1 cellular context compared by ENCODE assay signal in the genomic region with DNA sequence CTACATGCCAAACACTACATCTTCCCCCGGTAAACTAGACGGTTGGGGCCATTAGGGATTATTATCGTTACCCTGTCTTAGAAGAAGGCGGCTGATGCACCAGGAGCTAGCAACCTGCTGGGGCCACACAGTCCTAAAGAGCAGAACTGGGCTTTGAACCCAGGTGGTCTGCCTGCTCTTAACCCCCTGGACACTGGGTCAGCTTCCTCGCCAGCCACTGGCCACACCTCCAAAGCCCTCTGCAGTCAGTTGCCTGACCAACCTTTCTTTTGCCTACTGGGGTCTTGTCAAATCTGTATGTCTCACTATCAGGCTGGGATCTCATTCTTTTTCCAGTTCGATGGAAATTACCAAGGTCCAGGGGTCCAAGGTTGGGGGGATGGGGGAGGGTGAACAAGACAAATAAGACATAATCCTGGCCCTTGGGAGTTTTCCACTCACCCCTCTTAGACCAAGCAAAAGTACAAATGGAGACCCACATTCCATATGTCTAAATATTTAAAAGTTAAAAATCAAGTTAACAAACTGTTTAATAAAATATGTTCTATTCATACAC.
TF ChIP-seq lines count a peak whose summit lies in the region.

No MANE protein-coding gene starts in this region.

TF ChIP-seq in HepG2, 621 proteins besides CTCF, POLR2A, EP300 and RAD21 (continued from another document and continues in another):
- TF ChIP-seq, protein P1, sequence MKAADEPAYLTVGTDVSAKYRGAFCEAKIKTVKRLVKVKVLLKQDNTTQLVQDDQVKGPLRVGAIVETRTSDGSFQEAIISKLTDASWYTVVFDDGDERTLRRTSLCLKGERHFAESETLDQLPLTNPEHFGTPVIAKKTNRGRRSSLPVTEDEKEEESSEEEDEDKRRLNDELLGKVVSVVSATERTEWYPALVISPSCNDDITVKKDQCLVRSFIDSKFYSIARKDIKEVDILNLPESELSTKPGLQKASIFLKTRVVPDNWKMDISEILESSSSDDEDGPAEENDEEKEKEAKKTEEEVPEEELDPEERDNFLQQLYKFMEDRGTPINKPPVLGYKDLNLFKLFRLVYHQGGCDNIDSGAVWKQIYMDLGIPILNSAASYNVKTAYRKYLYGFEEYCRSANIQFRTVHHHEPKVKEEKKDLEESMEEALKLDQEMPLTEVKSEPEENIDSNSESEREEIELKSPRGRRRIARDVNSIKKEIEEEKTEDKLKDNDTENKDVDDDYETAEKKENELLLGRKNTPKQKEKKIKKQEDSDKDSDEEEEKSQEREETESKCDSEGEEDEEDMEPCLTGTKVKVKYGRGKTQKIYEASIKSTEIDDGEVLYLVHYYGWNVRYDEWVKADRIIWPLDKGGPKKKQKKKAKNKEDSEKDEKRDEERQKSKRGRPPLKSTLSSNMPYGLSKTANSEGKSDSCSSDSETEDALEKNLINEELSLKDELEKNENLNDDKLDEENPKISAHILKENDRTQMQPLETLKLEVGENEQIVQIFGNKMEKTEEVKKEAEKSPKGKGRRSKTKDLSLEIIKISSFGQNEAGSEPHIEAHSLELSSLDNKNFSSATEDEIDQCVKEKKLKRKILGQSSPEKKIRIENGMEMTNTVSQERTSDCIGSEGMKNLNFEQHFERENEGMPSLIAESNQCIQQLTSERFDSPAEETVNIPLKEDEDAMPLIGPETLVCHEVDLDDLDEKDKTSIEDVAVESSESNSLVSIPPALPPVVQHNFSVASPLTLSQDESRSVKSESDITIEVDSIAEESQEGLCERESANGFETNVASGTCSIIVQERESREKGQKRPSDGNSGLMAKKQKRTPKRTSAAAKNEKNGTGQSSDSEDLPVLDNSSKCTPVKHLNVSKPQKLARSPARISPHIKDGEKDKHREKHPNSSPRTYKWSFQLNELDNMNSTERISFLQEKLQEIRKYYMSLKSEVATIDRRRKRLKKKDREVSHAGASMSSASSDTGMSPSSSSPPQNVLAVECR (CRISPR knock-in tag; IDR thresholded peaks at IDR 0.05; ENCODE audit: borderline replicate concordance): no peak
- no peak for TF ChIP-seq FOXO1 (CRISPR knock-in tag; IDR thresholded peaks at IDR 0.05)
- TF ChIP-seq, protein P2, sequence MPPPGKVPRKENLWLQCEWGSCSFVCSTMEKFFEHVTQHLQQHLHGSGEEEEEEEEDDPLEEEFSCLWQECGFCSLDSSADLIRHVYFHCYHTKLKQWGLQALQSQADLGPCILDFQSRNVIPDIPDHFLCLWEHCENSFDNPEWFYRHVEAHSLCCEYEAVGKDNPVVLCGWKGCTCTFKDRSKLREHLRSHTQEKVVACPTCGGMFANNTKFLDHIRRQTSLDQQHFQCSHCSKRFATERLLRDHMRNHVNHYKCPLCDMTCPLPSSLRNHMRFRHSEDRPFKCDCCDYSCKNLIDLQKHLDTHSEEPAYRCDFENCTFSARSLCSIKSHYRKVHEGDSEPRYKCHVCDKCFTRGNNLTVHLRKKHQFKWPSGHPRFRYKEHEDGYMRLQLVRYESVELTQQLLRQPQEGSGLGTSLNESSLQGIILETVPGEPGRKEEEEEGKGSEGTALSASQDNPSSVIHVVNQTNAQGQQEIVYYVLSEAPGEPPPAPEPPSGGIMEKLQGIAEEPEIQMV (CRISPR knock-in tag; IDR thresholded peaks at IDR 0.05; ENCODE audit: low read depth): no peak
- no peak for TF ChIP-seq SALL1 (CRISPR knock-in tag; IDR thresholded peaks at IDR 0.05)
- no peak for TF ChIP-seq HCFC1 (IDR thresholded peaks at IDR 0.05; ENCODE audit: low read depth, low read length)
- no peak for TF ChIP-seq ELF3 (CRISPR knock-in tag; IDR thresholded peaks at IDR 0.05)
- no peak for TF ChIP-seq JUND (CRISPR knock-in tag; IDR thresholded peaks at IDR 0.05)
- TF ChIP-seq RBM22 (optimal IDR thresholded peaks at IDR 0.05; ENCODE audit: low read length): no peak
- no peak for TF ChIP-seq ZNF570 (CRISPR knock-in tag; IDR thresholded peaks at IDR 0.05; ENCODE audit: borderline replicate concordance)
- no peak for TF ChIP-seq CREB1 (IDR thresholded peaks at IDR 0.05)
- TF ChIP-seq CREB1 (CRISPR knock-in tag; IDR thresholded peaks at IDR 0.05): no peak
- TF ChIP-seq, protein P3, sequence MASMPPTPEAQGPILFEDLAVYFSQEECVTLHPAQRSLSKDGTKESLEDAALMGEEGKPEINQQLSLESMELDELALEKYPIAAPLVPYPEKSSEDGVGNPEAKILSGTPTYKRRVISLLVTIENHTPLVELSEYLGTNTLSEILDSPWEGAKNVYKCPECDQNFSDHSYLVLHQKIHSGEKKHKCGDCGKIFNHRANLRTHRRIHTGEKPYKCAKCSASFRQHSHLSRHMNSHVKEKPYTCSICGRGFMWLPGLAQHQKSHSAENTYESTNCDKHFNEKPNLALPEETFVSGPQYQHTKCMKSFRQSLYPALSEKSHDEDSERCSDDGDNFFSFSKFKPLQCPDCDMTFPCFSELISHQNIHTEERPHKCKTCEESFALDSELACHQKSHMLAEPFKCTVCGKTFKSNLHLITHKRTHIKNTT (CRISPR knock-in tag; IDR thresholded peaks at IDR 0.05): no peak
- TF ChIP-seq, protein P4, sequence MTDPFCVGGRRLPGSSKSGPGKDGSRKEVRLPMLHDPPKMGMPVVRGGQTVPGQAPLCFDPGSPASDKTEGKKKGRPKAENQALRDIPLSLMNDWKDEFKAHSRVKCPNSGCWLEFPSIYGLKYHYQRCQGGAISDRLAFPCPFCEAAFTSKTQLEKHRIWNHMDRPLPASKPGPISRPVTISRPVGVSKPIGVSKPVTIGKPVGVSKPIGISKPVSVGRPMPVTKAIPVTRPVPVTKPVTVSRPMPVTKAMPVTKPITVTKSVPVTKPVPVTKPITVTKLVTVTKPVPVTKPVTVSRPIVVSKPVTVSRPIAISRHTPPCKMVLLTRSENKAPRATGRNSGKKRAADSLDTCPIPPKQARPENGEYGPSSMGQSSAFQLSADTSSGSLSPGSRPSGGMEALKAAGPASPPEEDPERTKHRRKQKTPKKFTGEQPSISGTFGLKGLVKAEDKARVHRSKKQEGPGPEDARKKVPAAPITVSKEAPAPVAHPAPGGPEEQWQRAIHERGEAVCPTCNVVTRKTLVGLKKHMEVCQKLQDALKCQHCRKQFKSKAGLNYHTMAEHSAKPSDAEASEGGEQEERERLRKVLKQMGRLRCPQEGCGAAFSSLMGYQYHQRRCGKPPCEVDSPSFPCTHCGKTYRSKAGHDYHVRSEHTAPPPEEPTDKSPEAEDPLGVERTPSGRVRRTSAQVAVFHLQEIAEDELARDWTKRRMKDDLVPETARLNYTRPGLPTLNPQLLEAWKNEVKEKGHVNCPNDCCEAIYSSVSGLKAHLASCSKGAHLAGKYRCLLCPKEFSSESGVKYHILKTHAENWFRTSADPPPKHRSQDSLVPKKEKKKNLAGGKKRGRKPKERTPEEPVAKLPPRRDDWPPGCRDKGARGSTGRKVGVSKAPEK (CRISPR knock-in tag; IDR thresholded peaks at IDR 0.05; ENCODE audit: borderline replicate concordance): no peak
- no peak for TF ChIP-seq MLLT10 (CRISPR knock-in tag; IDR thresholded peaks at IDR 0.05)
- TF ChIP-seq ZNF773 (CRISPR knock-in tag; IDR thresholded peaks at IDR 0.05; ENCODE audit: borderline replicate concordance): no peak
- no peak for TF ChIP-seq SKI (IDR thresholded peaks at IDR 0.05; ENCODE audit: partially characterized antibody)
- no peak for TF ChIP-seq ZNF282 (IDR thresholded peaks at IDR 0.05; ENCODE audit: partially characterized antibody)
- TF ChIP-seq, protein P5, sequence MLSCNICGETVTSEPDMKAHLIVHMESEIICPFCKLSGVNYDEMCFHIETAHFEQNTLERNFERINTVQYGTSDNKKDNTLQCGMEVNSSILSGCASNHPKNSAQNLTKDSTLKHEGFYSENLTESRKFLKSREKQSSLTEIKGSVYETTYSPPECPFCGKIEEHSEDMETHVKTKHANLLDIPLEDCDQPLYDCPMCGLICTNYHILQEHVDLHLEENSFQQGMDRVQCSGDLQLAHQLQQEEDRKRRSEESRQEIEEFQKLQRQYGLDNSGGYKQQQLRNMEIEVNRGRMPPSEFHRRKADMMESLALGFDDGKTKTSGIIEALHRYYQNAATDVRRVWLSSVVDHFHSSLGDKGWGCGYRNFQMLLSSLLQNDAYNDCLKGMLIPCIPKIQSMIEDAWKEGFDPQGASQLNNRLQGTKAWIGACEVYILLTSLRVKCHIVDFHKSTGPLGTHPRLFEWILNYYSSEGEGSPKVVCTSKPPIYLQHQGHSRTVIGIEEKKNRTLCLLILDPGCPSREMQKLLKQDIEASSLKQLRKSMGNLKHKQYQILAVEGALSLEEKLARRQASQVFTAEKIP (CRISPR knock-in tag; IDR thresholded peaks at IDR 0.05; ENCODE audit: borderline replicate concordance): no peak
- TF ChIP-seq ZNF567 (CRISPR knock-in tag; IDR thresholded peaks at IDR 0.05; ENCODE audit: borderline replicate concordance): no peak
- no peak for TF ChIP-seq ZNF713 (CRISPR knock-in tag; IDR thresholded peaks at IDR 0.05)
- TF ChIP-seq TOPORS (CRISPR knock-in tag; IDR thresholded peaks at IDR 0.05): no peak
- TF ChIP-seq MTF2 (CRISPR knock-in tag; IDR thresholded peaks at IDR 0.05; ENCODE audit: borderline replicate concordance): no peak
- TF ChIP-seq, protein P6, sequence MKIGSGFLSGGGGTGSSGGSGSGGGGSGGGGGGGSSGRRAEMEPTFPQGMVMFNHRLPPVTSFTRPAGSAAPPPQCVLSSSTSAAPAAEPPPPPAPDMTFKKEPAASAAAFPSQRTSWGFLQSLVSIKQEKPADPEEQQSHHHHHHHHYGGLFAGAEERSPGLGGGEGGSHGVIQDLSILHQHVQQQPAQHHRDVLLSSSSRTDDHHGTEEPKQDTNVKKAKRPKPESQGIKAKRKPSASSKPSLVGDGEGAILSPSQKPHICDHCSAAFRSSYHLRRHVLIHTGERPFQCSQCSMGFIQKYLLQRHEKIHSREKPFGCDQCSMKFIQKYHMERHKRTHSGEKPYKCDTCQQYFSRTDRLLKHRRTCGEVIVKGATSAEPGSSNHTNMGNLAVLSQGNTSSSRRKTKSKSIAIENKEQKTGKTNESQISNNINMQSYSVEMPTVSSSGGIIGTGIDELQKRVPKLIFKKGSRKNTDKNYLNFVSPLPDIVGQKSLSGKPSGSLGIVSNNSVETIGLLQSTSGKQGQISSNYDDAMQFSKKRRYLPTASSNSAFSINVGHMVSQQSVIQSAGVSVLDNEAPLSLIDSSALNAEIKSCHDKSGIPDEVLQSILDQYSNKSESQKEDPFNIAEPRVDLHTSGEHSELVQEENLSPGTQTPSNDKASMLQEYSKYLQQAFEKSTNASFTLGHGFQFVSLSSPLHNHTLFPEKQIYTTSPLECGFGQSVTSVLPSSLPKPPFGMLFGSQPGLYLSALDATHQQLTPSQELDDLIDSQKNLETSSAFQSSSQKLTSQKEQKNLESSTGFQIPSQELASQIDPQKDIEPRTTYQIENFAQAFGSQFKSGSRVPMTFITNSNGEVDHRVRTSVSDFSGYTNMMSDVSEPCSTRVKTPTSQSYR (CRISPR knock-in tag; IDR thresholded peaks at IDR 0.05; ENCODE audit: borderline replicate concordance): peak; percentile 65
- TF ChIP-seq, protein P7, sequence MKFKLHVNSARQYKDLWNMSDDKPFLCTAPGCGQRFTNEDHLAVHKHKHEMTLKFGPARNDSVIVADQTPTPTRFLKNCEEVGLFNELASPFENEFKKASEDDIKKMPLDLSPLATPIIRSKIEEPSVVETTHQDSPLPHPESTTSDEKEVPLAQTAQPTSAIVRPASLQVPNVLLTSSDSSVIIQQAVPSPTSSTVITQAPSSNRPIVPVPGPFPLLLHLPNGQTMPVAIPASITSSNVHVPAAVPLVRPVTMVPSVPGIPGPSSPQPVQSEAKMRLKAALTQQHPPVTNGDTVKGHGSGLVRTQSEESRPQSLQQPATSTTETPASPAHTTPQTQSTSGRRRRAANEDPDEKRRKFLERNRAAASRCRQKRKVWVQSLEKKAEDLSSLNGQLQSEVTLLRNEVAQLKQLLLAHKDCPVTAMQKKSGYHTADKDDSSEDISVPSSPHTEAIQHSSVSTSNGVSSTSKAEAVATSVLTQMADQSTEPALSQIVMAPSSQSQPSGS (CRISPR knock-in tag; IDR thresholded peaks at IDR 0.05): no peak
- TF ChIP-seq ZNF790 (CRISPR knock-in tag; IDR thresholded peaks at IDR 0.05; ENCODE audit: borderline replicate concordance): no peak
- TF ChIP-seq GFI1 (CRISPR knock-in tag; IDR thresholded peaks at IDR 0.05; ENCODE audit: borderline replicate concordance): 0 out of 2 replicates have a peak, but pooled peaks have one; percentile 35
- no peak for TF ChIP-seq SYNCRIP (IDR thresholded peaks at IDR 0.05; ENCODE audit: insufficient read depth, low read depth, low read length)
- TF ChIP-seq, protein P8, sequence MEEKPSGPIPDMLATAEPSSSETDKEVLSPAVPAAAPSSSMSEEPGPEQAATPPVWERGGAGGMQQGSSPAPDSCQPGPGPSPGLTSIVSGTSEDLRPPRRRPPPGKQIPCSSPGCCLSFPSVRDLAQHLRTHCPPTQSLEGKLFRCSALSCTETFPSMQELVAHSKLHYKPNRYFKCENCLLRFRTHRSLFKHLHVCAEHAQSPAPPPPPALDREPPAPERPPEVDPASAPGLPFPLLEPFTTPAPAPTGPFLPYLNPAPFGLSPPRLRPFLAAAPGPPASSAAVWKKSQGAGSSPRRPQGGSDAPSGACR (CRISPR knock-in tag; IDR thresholded peaks at IDR 0.05): no peak
- no peak for TF ChIP-seq REL (CRISPR knock-in tag; conservative IDR thresholded peaks at IDR 0.05)
- no peak for TF ChIP-seq XBP1 (CRISPR knock-in tag; IDR thresholded peaks at IDR 0.05)
- no peak for TF ChIP-seq U2AF2 (IDR thresholded peaks at IDR 0.05; ENCODE audit: low read depth, low read length)
- TF ChIP-seq FOXP1 (IDR thresholded peaks at IDR 0.05): no peak
- TF ChIP-seq FOXP1 (CRISPR knock-in tag; IDR thresholded peaks at IDR 0.05): no peak
- no peak for TF ChIP-seq HNRNPK (IDR thresholded peaks at IDR 0.05; ENCODE audit: low read depth, low read length, poor library complexity, severe bottlenecking)
- TF ChIP-seq ZNF749 (CRISPR knock-in tag; IDR thresholded peaks at IDR 0.05; ENCODE audit: borderline replicate concordance): no peak
- TF ChIP-seq MED13 (CRISPR knock-in tag; IDR thresholded peaks at IDR 0.05): no peak
- TF ChIP-seq ZNF234 (CRISPR knock-in tag; conservative IDR thresholded peaks at IDR 0.05): no peak
- TF ChIP-seq, protein P9, sequence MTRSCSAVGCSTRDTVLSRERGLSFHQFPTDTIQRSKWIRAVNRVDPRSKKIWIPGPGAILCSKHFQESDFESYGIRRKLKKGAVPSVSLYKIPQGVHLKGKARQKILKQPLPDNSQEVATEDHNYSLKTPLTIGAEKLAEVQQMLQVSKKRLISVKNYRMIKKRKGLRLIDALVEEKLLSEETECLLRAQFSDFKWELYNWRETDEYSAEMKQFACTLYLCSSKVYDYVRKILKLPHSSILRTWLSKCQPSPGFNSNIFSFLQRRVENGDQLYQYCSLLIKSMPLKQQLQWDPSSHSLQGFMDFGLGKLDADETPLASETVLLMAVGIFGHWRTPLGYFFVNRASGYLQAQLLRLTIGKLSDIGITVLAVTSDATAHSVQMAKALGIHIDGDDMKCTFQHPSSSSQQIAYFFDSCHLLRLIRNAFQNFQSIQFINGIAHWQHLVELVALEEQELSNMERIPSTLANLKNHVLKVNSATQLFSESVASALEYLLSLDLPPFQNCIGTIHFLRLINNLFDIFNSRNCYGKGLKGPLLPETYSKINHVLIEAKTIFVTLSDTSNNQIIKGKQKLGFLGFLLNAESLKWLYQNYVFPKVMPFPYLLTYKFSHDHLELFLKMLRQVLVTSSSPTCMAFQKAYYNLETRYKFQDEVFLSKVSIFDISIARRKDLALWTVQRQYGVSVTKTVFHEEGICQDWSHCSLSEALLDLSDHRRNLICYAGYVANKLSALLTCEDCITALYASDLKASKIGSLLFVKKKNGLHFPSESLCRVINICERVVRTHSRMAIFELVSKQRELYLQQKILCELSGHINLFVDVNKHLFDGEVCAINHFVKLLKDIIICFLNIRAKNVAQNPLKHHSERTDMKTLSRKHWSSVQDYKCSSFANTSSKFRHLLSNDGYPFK (CRISPR knock-in tag; IDR thresholded peaks at IDR 0.05; ENCODE audit: borderline replicate concordance): no peak
- peak; percentile 42; the same call in 1 of the 2 replicates for TF ChIP-seq ZSCAN25 (CRISPR knock-in tag; IDR thresholded peaks at IDR 0.05)
